ENCODE assay signal across 1 cellular context in genomic region chr12:6425588-6426531, GRCh38.
TF ChIP-seq lines count a peak whose summit lies in the region.

No MANE protein-coding gene starts in this region.

TF ChIP-seq in HEK293, 187 proteins besides CTCF, POLR2A, EP300 and RAD21:
- TF ChIP-seq GLI4 (tag by site-specific recombination; IDR thresholded peaks at IDR 0.05) (no peak), ZNF626 (tag by site-specific recombination; IDR thresholded peaks at IDR 0.05) (no peak), PRDM6 (tag by site-specific recombination; IDR thresholded peaks at IDR 0.05) (no peak), ZNF645 (tag by site-specific recombination; IDR thresholded peaks at IDR 0.05) (no peak), ZNF518A (tag by site-specific recombination; conservative IDR thresholded peaks at IDR 0.05; ENCODE audit: low read depth) (no peak), ZNF121 (tag by site-specific recombination; IDR thresholded peaks at IDR 0.05) (0 out of 2 replicates have a peak, but pooled peaks have one; percentile 39), PBX3 (CRISPR knock-in tag; IDR thresholded peaks at IDR 0.05) (no peak)
